ENCODE assay signal across 8 cellular contexts in the genomic region with DNA sequence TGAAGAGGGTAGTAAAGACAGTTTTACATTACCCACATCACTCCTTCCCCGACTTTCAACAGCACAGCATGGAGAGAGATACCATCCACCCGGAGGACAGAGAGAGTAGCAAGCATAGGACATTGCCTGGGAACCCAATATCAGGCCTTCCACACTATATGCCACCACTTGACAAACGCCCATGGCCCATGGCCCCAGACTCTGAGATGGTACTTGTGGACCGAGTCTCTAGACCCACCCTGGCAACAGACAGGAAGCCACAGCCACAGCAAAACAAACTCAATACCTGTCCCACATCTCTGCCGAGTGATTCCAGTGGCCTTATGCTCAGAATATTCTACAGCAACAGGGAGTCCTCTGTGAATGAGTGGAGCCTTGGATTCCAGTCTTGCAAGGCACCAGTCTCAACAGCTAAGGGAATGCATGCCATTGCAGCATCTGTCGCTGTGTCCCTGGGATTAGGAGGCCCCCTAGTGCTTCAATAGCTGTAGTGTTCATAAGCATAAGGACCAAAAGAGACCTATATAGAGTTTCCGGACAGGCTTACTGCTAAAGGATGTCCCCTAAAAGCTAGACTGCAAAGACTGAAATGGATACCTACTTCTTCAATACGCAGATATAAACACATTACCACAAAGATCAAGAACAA. TPM values are rescaled to one million over a fixed set of nuclear protein-coding genes. Genes with fewer than 3 reads are reported as not detected.
DNase-seq lines count a peak whose midpoint lies in the region; ATAC-seq and TF ChIP-seq lines count a peak whose summit lies in the region.

No MANE protein-coding gene starts in this region.

- H3K27me3 Mint-ChIP-seq in T-helper 2 cell treated with Interferon-gamma antibody and Interleukin-4, amounts not matched to agents 5 μg/mL and 100 μg/mL, for 36 hours (ENCODE audit: low read depth): peaks cover 36% of the 10 kb centered on the region
- H3K27me3 Mint-ChIP-seq in endothelial cell (ENCODE audit: unreplicated experiment): no peaks in the 10 kb centered on the region
- peaks cover 15 to 63% (median 23%) of the 10 kb centered on the region in 5 donors for H3K27me3 Mint-ChIP-seq in naive thymus-derived CD4-positive, alpha-beta T cell

- in situ Hi-C loops in GM23248 (cut with MboI): loop anchor here (25.0 kb wide), 2 partner anchors 224 to 401 kb away; no protein-coding TSS in a partner anchor

- peak; percentile 47 for DNase-seq in EL
- DNase-seq in GM23248: peak; percentile 58
- peak; percentile 62 for DNase-seq in M059J (ENCODE audit: low read depth)
- peak; percentile 4 for DNase-seq in T-helper 2 cell treated with Interferon-gamma antibody and Interleukin-4, amounts not matched to agents 5 μg/mL and 100 μg/mL, for 36 hours (ENCODE audit: low spot score)
- DNase-seq in endothelial cell (ENCODE audit: low spot score): peak; percentile 38
- DNase-seq in naive thymus-derived CD4-positive, alpha-beta T cell: peak in 7 of 9 donors; percentile 2 to 44 (median 15)
- DNase-seq in T1000 (lab: John Stamatoyannopoulos, UW): no peak

- POLR2A ChIA-PET in naive thymus-derived CD4-positive, alpha-beta T cell (lab: Charles Lee): no interaction called here

- no peak overlapping the region for H3K27ac ChIP-seq in 22Rv1
- no peak overlapping the region for H3K27ac ChIP-seq in GM23248
- no peak overlapping the region for H3K27ac ChIP-seq in naive thymus-derived CD4-positive, alpha-beta T cell (ENCODE audit: low read depth, low read length)

- H3K36me3 Mint-ChIP-seq in T-helper 2 cell treated with Interferon-gamma antibody and Interleukin-4, amounts not matched to agents 5 μg/mL and 100 μg/mL, for 36 hours (ENCODE audit: low read depth): no peaks in the 10 kb centered on the region
- no peaks in the 10 kb centered on the region for H3K36me3 Mint-ChIP-seq in endothelial cell (ENCODE audit: low read depth, unreplicated experiment)
- no peaks in the 10 kb centered on the region for H3K36me3 Mint-ChIP-seq in naive thymus-derived CD4-positive, alpha-beta T cell

- no peak overlapping the region for H3K4me3 ChIP-seq in GM23248
- H3K4me3 ChIP-seq in naive thymus-derived CD4-positive, alpha-beta T cell (ENCODE audit: low read length): no peak overlapping the region

- H3K4me1 Mint-ChIP-seq in T-helper 2 cell treated with Interferon-gamma antibody and Interleukin-4, amounts not matched to agents 5 μg/mL and 100 μg/mL, for 36 hours (ENCODE audit: low read depth): no peaks in the 10 kb centered on the region
- peaks cover 19% of the 10 kb centered on the region for H3K4me1 Mint-ChIP-seq in endothelial cell (ENCODE audit: unreplicated experiment)
- H3K4me1 Mint-ChIP-seq in naive thymus-derived CD4-positive, alpha-beta T cell: peaks cover 0 to 10% (median 0%) of the 10 kb centered on the region in 7 donors

- H3K79me2 ChIP-seq in GM23248 (ENCODE audit: insufficient read depth): no peaks in the 10 kb centered on the region

- no peaks in the 10 kb centered on the region for H3K4me1 ChIP-seq in GM23248 (ENCODE audit: insufficient read depth)
- H3K4me1 ChIP-seq in naive thymus-derived CD4-positive, alpha-beta T cell (ENCODE audit: control insufficient read depth in 2 of 2, insufficient read depth in 2 of 2, low read length in 2 of 2): no peaks in the 10 kb centered on the region

- no peaks in the 10 kb centered on the region for H3K27me3 ChIP-seq in GM23248 (replicated peaks; ENCODE audit: insufficient read depth)
- no peaks in the 10 kb centered on the region for H3K27me3 ChIP-seq in naive thymus-derived CD4-positive, alpha-beta T cell (ENCODE audit: control insufficient read depth in 2 of 2, insufficient read depth in 2 of 2, low read length in 2 of 2)

- no peak overlapping the region for H3K27ac Mint-ChIP-seq in T-helper 2 cell treated with Interferon-gamma antibody and Interleukin-4, amounts not matched to agents 5 μg/mL and 100 μg/mL, for 36 hours
- H3K27ac Mint-ChIP-seq in endothelial cell (ENCODE audit: unreplicated experiment): no peak overlapping the region
- H3K27ac Mint-ChIP-seq in naive thymus-derived CD4-positive, alpha-beta T cell: no peak overlapping the region

- 31 to 37% methylated on average over 5 to 8 of the region's 8 CpGs for WGBS in GM23248 (ENCODE audit: low coverage in 1 of 2, low lambda C conversion rate in 2 of 2, missing lambda C conversion rate in 2 of 2), 2 experiments

- H3K9me3 ChIP-seq in GM23248 (ENCODE audit: low read depth): no peaks in the 10 kb centered on the region
- no peaks in the 10 kb centered on the region for H3K9me3 ChIP-seq in naive thymus-derived CD4-positive, alpha-beta T cell (ENCODE audit: control insufficient read depth in 2 of 3, low read length in 3 of 3)

- TF ChIP-seq CTCF in 22Rv1 (IDR thresholded peaks at IDR 0.05) (peak; percentile 58), endothelial cell (IDR thresholded peaks at IDR 0.05; ENCODE audit: unreplicated experiment) (peak; percentile 35)

- ATAC-seq in naive thymus-derived CD4-positive, alpha-beta T cell: peak; percentile 81

- no peak overlapping the region for H2AFZ ChIP-seq in GM23248

- H4K20me1 ChIP-seq in GM23248 (ENCODE audit: insufficient read depth): no peaks in the 10 kb centered on the region

- H3K9me3 Mint-ChIP-seq in T-helper 2 cell treated with Interferon-gamma antibody and Interleukin-4, amounts not matched to agents 5 μg/mL and 100 μg/mL, for 36 hours: no peaks in the 10 kb centered on the region
- no peaks in the 10 kb centered on the region for H3K9me3 Mint-ChIP-seq in endothelial cell (ENCODE audit: unreplicated experiment)
- no peaks in the 10 kb centered on the region for H3K9me3 Mint-ChIP-seq in naive thymus-derived CD4-positive, alpha-beta T cell

- no peaks in the 10 kb centered on the region for H3F3A ChIP-seq in GM23248 (ENCODE audit: insufficient read depth)

- H3K4me2 ChIP-seq in GM23248 (ENCODE audit: unreplicated experiment): no peak overlapping the region

- no peaks in the 10 kb centered on the region for H3K9me2 ChIP-seq in GM23248 (ENCODE audit: insufficient read depth)

- H3K9ac ChIP-seq in GM23248: no peak overlapping the region

- intact Hi-C loops in naive thymus-derived CD4-positive, alpha-beta T cell (cut with micrococcal nuclease): loop anchor here in 1 of 2 donors (1.0 to 5.0 kb wide), 2 partner anchors 291 to 406 kb away; no protein-coding TSS in a partner anchor

- CTCF ChIA-PET in naive thymus-derived CD4-positive, alpha-beta T cell (lab: Charles Lee): interaction anchor here (1.0 kb wide), 1 partner anchor 221 kb away, joined by 3 read pairs; no protein-coding TSS in a partner anchor

- no peaks in the 10 kb centered on the region for H3K36me3 ChIP-seq in GM23248 (ENCODE audit: low read depth)
- H3K36me3 ChIP-seq in naive thymus-derived CD4-positive, alpha-beta T cell (ENCODE audit: control insufficient read depth in 2 of 3, insufficient read depth in 3 of 3, low read length in 3 of 3): no peaks in the 10 kb centered on the region

- H3K4me3 Mint-ChIP-seq in T-helper 2 cell treated with Interferon-gamma antibody and Interleukin-4, amounts not matched to agents 5 μg/mL and 100 μg/mL, for 36 hours: no peak overlapping the region
- no peak overlapping the region for H3K4me3 Mint-ChIP-seq in endothelial cell (ENCODE audit: unreplicated experiment)
- no peak overlapping the region for H3K4me3 Mint-ChIP-seq in naive thymus-derived CD4-positive, alpha-beta T cell

RNA-seq across cellular contexts. Expression of gene CT55, which starts 14.7 kb away (rescaled TPM):
- not detected in 2 replicates for total RNA-seq in GM23248 (2014; rRNA removed; shearing (Covaris generic))
- not detected in 2 replicates for polyA plus RNA-seq in GM23248 (2016; fragmentation: Nextera tagmentation; extraction: Ambion mirVana)
- total RNA-seq in M059J (2014; rRNA removed; shearing (Covaris generic)): 0.25 TPM in 1 of 2 replicates, not detected in the other
- total RNA-seq in endothelial cell (ENCODE audit: unreplicated experiment): 0.21 TPM
- not detected for total RNA-seq in naive thymus-derived CD4-positive, alpha-beta T cell
- polyA plus RNA-seq in naive thymus-derived CD4-positive, alpha-beta T cell: not detected
